ENCODE assay signal across 1 cellular context in genomic region chr16:1706386-1707192, GRCh38.
TF ChIP-seq lines count a peak whose summit lies in the region.

No MANE protein-coding gene starts in this region.

TF ChIP-seq in HepG2, 621 proteins besides CTCF, POLR2A, EP300 and RAD21 (continued from another document and continues in another):
- TF ChIP-seq ZNF101 (CRISPR knock-in tag; IDR thresholded peaks at IDR 0.05; ENCODE audit: borderline replicate concordance, low read depth) (no peak), CSRNP1 (CRISPR knock-in tag; IDR thresholded peaks at IDR 0.05) (0 out of 2 replicates have a peak, but pooled peaks have one; percentile 48), PTBP1 (IDR thresholded peaks at IDR 0.05; ENCODE audit: low read depth, low read length, poor library complexity, severe bottlenecking) (no peak), ZFY (CRISPR knock-in tag; IDR thresholded peaks at IDR 0.05) (peak; percentile 39), KLF11 (CRISPR knock-in tag; IDR thresholded peaks at IDR 0.05) (no peak), HMGXB3 (CRISPR knock-in tag; IDR thresholded peaks at IDR 0.05; ENCODE audit: borderline replicate concordance) (no peak), TCF12 (IDR thresholded peaks at IDR 0.05) (no peak), TCF12 (CRISPR knock-in tag; IDR thresholded peaks at IDR 0.05) (no peak), FOXP4 (CRISPR knock-in tag; IDR thresholded peaks at IDR 0.05) (no peak), ETS1 (CRISPR knock-in tag; IDR thresholded peaks at IDR 0.05) (no peak), TRIM22 (IDR thresholded peaks at IDR 0.05) (no peak), ZNF552 (CRISPR knock-in tag; IDR thresholded peaks at IDR 0.05; ENCODE audit: borderline replicate concordance) (no peak), AHDC1 (CRISPR knock-in tag; IDR thresholded peaks at IDR 0.05; ENCODE audit: borderline replicate concordance) (no peak), THAP11 (CRISPR knock-in tag; IDR thresholded peaks at IDR 0.05) (no peak), ZNF468 (CRISPR knock-in tag; IDR thresholded peaks at IDR 0.05) (no peak), ZNF780A (CRISPR knock-in tag; IDR thresholded peaks at IDR 0.05) (0 out of 2 replicates have a peak, but pooled peaks have one; percentile 9), ZBTB40 (IDR thresholded peaks at IDR 0.05) (no peak), ZBTB40 (CRISPR knock-in tag; IDR thresholded peaks at IDR 0.05) (no peak)
- TF ChIP-seq, protein P1, sequence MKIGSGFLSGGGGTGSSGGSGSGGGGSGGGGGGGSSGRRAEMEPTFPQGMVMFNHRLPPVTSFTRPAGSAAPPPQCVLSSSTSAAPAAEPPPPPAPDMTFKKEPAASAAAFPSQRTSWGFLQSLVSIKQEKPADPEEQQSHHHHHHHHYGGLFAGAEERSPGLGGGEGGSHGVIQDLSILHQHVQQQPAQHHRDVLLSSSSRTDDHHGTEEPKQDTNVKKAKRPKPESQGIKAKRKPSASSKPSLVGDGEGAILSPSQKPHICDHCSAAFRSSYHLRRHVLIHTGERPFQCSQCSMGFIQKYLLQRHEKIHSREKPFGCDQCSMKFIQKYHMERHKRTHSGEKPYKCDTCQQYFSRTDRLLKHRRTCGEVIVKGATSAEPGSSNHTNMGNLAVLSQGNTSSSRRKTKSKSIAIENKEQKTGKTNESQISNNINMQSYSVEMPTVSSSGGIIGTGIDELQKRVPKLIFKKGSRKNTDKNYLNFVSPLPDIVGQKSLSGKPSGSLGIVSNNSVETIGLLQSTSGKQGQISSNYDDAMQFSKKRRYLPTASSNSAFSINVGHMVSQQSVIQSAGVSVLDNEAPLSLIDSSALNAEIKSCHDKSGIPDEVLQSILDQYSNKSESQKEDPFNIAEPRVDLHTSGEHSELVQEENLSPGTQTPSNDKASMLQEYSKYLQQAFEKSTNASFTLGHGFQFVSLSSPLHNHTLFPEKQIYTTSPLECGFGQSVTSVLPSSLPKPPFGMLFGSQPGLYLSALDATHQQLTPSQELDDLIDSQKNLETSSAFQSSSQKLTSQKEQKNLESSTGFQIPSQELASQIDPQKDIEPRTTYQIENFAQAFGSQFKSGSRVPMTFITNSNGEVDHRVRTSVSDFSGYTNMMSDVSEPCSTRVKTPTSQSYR (CRISPR knock-in tag; IDR thresholded peaks at IDR 0.05; ENCODE audit: borderline replicate concordance): 0 out of 2 replicates have a peak, but pooled peaks have one; percentile 7
